ENCODE assay signal across 19 cellular contexts in genomic region chr20:21324126-21324525, GRCh38. TPM values are rescaled to one million over a fixed set of nuclear protein-coding genes. Genes with fewer than 3 reads are reported as not detected.
A peak's percentile ranks its signal among the peaks of the same experiment; 100 is the strongest.
DNase-seq lines count a peak whose midpoint lies in the region; ATAC-seq and TF ChIP-seq lines count a peak whose summit lies in the region.
"Had no signal": no experiment of that assay in that cellular context is flagged by ENCODE, and none has a peak within 500 bp of the region (broad histone marks: within the 10 kb centered on the region; RNA-seq: fewer than 3 reads in every experiment).

No MANE protein-coding gene starts in this region.

- POLR2A ChIA-PET in CD8-positive, alpha-beta T cell (lab: Charles Lee) = interaction anchor here (1.6 to 1.8 kb wide), 2 partner anchors 12 to 21 kb away, joined by 4 to 5 read pairs; partner anchors contain the start of gene XRN2

- peaks cover 36% of the 10 kb centered on the region for H3K36me3 Mint-ChIP-seq in CD8-positive, alpha-beta T cell

- H3K4me3 Mint-ChIP-seq in CD8-positive, alpha-beta T cell = peak overlapping the region; percentile 16
- H3K4me3 Mint-ChIP-seq: stimulated activated memory B cell treated with anti-CD40 and anti-IgM and Interleukin-4, amounts not matched to agents 10 μg/mL and 1 μg/mL and 100 μg/mL, for 72 hours had no signal

- H3K9me3 Mint-ChIP-seq in CD8-positive, alpha-beta T cell = peaks cover 9% of the 10 kb centered on the region

- H3K4me1 Mint-ChIP-seq in CD8-positive, alpha-beta T cell (ENCODE audit: low read depth) = peaks cover 67% of the 10 kb centered on the region

- H3K4me3 ChIP-seq in AG10803 (ENCODE audit: low read length) (no peak overlapping the region), adipocyte (ENCODE audit: low read length) (no peak overlapping the region), psoas muscle (no peak overlapping the region)
- H3K4me3 ChIP-seq in CD8-positive, alpha-beta T cell (ENCODE audit: low read depth, low read length) = no peak overlapping the region
- H3K4me3 ChIP-seq: coronary artery, hepatocyte, mucosa of descending colon, skin epidermis, transverse colon had no signal

- 85 to 95% (median 87%) methylated on average over 2 of the region's 2 CpGs for WGBS in psoas muscle, 3 donors

- no peak for ATAC-seq in CD8-positive, alpha-beta T cell
- ATAC-seq in foreskin keratinocyte (no peak), psoas muscle (no peak)
- ATAC-seq: stimulated activated memory B cell treated with anti-CD40 and anti-IgM and Interleukin-4, amounts not matched to agents 10 μg/mL and 1 μg/mL and 100 μg/mL, for 72 hours had no signal

- CTCF ChIA-PET in CD8-positive, alpha-beta T cell (lab: Charles Lee) = interaction anchor here (1.8 kb wide), 1 partner anchor 88 kb away, joined by 8 read pairs; no protein-coding TSS in a partner anchor

- H3K4me1 ChIP-seq in CD8-positive, alpha-beta T cell (ENCODE audit: insufficient read depth, low read length) = peaks cover 41% of the 10 kb centered on the region
- H3K4me1 ChIP-seq in adipocyte (ENCODE audit: control insufficient read depth, insufficient read depth, low read length) (peaks cover 22% of the 10 kb centered on the region), foreskin keratinocyte (peaks cover 11% of the 10 kb centered on the region), psoas muscle (peaks cover 40% of the 10 kb centered on the region)

- no peaks in the 10 kb centered on the region for H3K27me3 Mint-ChIP-seq in CD8-positive, alpha-beta T cell (ENCODE audit: low read depth)
- H3K27me3 Mint-ChIP-seq: stimulated activated memory B cell treated with anti-CD40 and anti-IgM and Interleukin-4, amounts not matched to agents 10 μg/mL and 1 μg/mL and 100 μg/mL, for 72 hours had no signal

- peaks cover 8% of the 10 kb centered on the region for H3K36me3 ChIP-seq in CD8-positive, alpha-beta T cell (ENCODE audit: insufficient read depth, low read length)
- H3K36me3 ChIP-seq in adipocyte (ENCODE audit: control insufficient read depth, insufficient read depth, low read length, severe bottlenecking) = peaks cover 10% of the 10 kb centered on the region
- peaks cover 3 to 8% of the 10 kb centered on the region in 2 donors for H3K36me3 ChIP-seq in psoas muscle (ENCODE audit: insufficient read depth in 1 of 2, low read depth in 1 of 2)
- H3K36me3 ChIP-seq: transverse colon had no signal

- no peaks in the 10 kb centered on the region for H3K9me3 ChIP-seq in CD8-positive, alpha-beta T cell (ENCODE audit: low read length)
- H3K9me3 ChIP-seq in adipocyte (ENCODE audit: control insufficient read depth, low read length) = peaks cover 6% of the 10 kb centered on the region
- peaks cover 8% of the 10 kb centered on the region for H3K9me3 ChIP-seq in psoas muscle
- H3K9me3 ChIP-seq: transverse colon had no signal

- H3K27me3 ChIP-seq in CD8-positive, alpha-beta T cell (ENCODE audit: insufficient read depth, low read length) = no peaks in the 10 kb centered on the region
- H3K27me3 ChIP-seq in adipocyte (replicated peaks; ENCODE audit: control insufficient read depth, insufficient read depth, low read length) = no peaks in the 10 kb centered on the region
- no peaks in the 10 kb centered on the region for H3K27me3 ChIP-seq in foreskin keratinocyte
- no peaks in the 10 kb centered on the region for H3K27me3 ChIP-seq in psoas muscle (ENCODE audit: insufficient read depth in 3 of 3, low read length in 2 of 3)
- H3K27me3 ChIP-seq: hepatocyte, transverse colon had no signal

- no peak for TF ChIP-seq CTCF in AG10803 (conservative IDR thresholded peaks at IDR 0.05; ENCODE audit: low read length)
- no peak for TF ChIP-seq CTCF in CD8-positive, alpha-beta T cell (IDR thresholded peaks at IDR 0.05)
- no peak for TF ChIP-seq CTCF in foreskin keratinocyte (conservative IDR thresholded peaks at IDR 0.05)
- no peak for TF ChIP-seq CTCF in psoas muscle (IDR thresholded peaks at IDR 0.05)

- DNase-seq in AG10803 (ENCODE audit: low read depth) (peak; percentile 18), adipocyte (ENCODE audit: low read depth) (peak; percentile 51), foreskin keratinocyte (no peak), psoas muscle (no peak), globus pallidus (ENCODE audit: low spot score) (no peak)
- DNase-seq in CD8-positive, alpha-beta T cell = no peak
- DNase-seq in effector CD8-positive, alpha-beta T cell (lab: John Stamatoyannopoulos, UW) = no peak
- DNase-seq in stimulated activated CD4-positive, alpha-beta T cell treated with anti-CD3 and anti-CD28 coated beads, Interleukin-2, amount 100 ng/mL, for 48 hours = no peak
- DNase-seq: DMS79, NCI-H2081, NCI-H524 treated with DMSO at 0.1 percent for 48 hours, SHP77 treated with DMSO at 0.1 percent for 48 hours, T-helper 2 cell had no signal

- intact Hi-C loops in CD8-positive, alpha-beta T cell (cut with DNase I, micrococcal nuclease) = no loop called here
- intact Hi-C loops in psoas muscle (cut with DNase I) = loop anchor here in 1 of 2 donors (5.0 kb wide), 1 partner anchor 38 kb away; no protein-coding TSS in a partner anchor

- no peak overlapping the region for H3K9ac ChIP-seq in adipocyte (ENCODE audit: low read length)

- H3K27ac ChIP-seq in CD8-positive, alpha-beta T cell (ENCODE audit: low read depth, low read length) = no peak overlapping the region
- H3K27ac ChIP-seq in foreskin keratinocyte = peak overlapping the region; percentile 41
- no peak overlapping the region for H3K27ac ChIP-seq in psoas muscle
- H3K27ac ChIP-seq: coronary artery, hepatocyte, transverse colon had no signal

- peak overlapping the region; percentile 72 for H3K27ac Mint-ChIP-seq in CD8-positive, alpha-beta T cell
- H3K27ac Mint-ChIP-seq: stimulated activated memory B cell treated with anti-CD40 and anti-IgM and Interleukin-4, amounts not matched to agents 10 μg/mL and 1 μg/mL and 100 μg/mL, for 72 hours had no signal

RNA-seq across cellular contexts. Expression of gene XRN2, which starts 21.0 kb away (rescaled TPM):
- total RNA-seq in CD8-positive, alpha-beta T cell = 10 to 100 TPM; 52.1 to 54.2 TPM
- total RNA-seq in foreskin keratinocyte (84.4 and 87.5 TPM in 2 replicates), psoas muscle (10 to 100 TPM; 25.1 to 48.3 (median 39.3) TPM)
- polyA plus RNA-seq in foreskin keratinocyte (30.8 and 37.7 TPM in 2 replicates), psoas muscle (10 to 100 TPM; 27.5 to 45.0 (median 41.0) TPM)

Comparison
In these comparisons a context has a peak if more than half of its experiments do, and no peak if none do; other contexts are left out.
1. DNase-seq: peak in AG10803 (single experiment) and adipocyte (single experiment); none in CD8-positive, alpha-beta T cell (0 of 7), foreskin keratinocyte (0 of 2), psoas muscle (0 of 2), effector CD8-positive, alpha-beta T cell (single experiment), globus pallidus (single experiment) and stimulated activated CD4-positive, alpha-beta T cell treated with anti-CD3 and anti-CD28 coated beads, Interleukin-2, amount 100 ng/mL, for 48 hours (0 of 2).